Comparison of ENCODE assay signal across 15 cellular contexts in genomic region chr2:156803243-156803642, GRCh38.
DNase-seq lines count a peak whose midpoint lies in the region; TF ChIP-seq lines count a peak whose summit lies in the region.
"Had no signal": no experiment of that assay in that cellular context is flagged by ENCODE, and none has a peak within 500 bp of the region (broad histone marks: within the 10 kb centered on the region; RNA-seq: fewer than 3 reads in every experiment).

No MANE protein-coding gene starts in this region.

- H3K4me1 Mint-ChIP-seq in nephron progenitor cell = peaks cover 44% of the 10 kb centered on the region
- H3K4me1 Mint-ChIP-seq: activated naive CD8-positive, alpha-beta T cell treated with anti-CD3 and anti-CD28 coated beads, Interleukin-2, amount 50 U/mL, for 24 hours; CD14-positive monocyte had no signal

- peaks cover 4% of the 10 kb centered on the region for H3K9me3 Mint-ChIP-seq in nephron progenitor cell
- H3K9me3 Mint-ChIP-seq: activated naive CD8-positive, alpha-beta T cell treated with anti-CD3 and anti-CD28 coated beads, Interleukin-2, amount 50 U/mL, for 24 hours had no signal

- peak; percentile 10 for DNase-seq in ELF-1 (ENCODE audit: low read depth, low spot score)
- peak; percentile 75 for DNase-seq in NCI-H2227 (lab: John Stamatoyannopoulos, UW; ENCODE audit: unreplicated experiment)
- peak; percentile 33 for DNase-seq in colonic mucosa
- peak; percentile 4 for DNase-seq in nephron progenitor cell
- no peak for DNase-seq in posterior cingulate gyrus
- no peak for DNase-seq in dorsolateral prefrontal cortex
- DNase-seq in uterus = no peak
- DNase-seq in activated CD4-positive, alpha-beta T cell treated with anti-CD3 and anti-CD28 coated beads, Interleukin-2, amount 50 U/mL, for 48 hours = no peak
- DNase-seq: activated CD8-positive, alpha-beta memory T cell treated with anti-CD3 and anti-CD28 coated beads, Interleukin-2, amount 50 U/mL, for 4 hours; activated naive CD8-positive, alpha-beta T cell treated with anti-CD3 and anti-CD28 coated beads, Interleukin-2, amount 50 U/mL, for 24 hours; heart right ventricle; T1000 had no signal

- H3K36me3 ChIP-seq in colonic mucosa (no peaks in the 10 kb centered on the region), uterus (no peaks in the 10 kb centered on the region)
- H3K36me3 ChIP-seq: heart right ventricle had no signal

- peak overlapping the region; percentile 94 for H3K27ac Mint-ChIP-seq in nephron progenitor cell
- H3K27ac Mint-ChIP-seq: activated naive CD8-positive, alpha-beta T cell treated with anti-CD3 and anti-CD28 coated beads, Interleukin-2, amount 50 U/mL, for 24 hours; CD14-positive monocyte had no signal

- no peak overlapping the region for H3K4me3 Mint-ChIP-seq in nephron progenitor cell
- H3K4me3 Mint-ChIP-seq: activated naive CD8-positive, alpha-beta T cell treated with anti-CD3 and anti-CD28 coated beads, Interleukin-2, amount 50 U/mL, for 24 hours; CD14-positive monocyte had no signal

- intact Hi-C loops in colonic mucosa (cut with DNase I) (no loop called here), posterior cingulate gyrus (cut with DNase I) (no loop called here), dorsolateral prefrontal cortex (cut with DNase I) (no loop called here), uterus (cut with DNase I; ENCODE audit: low total_unique reads) (no loop called here)

- H3K4me1 ChIP-seq in colonic mucosa = no peaks in the 10 kb centered on the region
- no peaks in the 10 kb centered on the region for H3K4me1 ChIP-seq in uterus

- TF ChIP-seq CTCF in colonic mucosa (IDR thresholded peaks at IDR 0.05) (no peak), nephron progenitor cell (IDR thresholded peaks at IDR 0.05) (no peak), dorsolateral prefrontal cortex (IDR thresholded peaks at IDR 0.05 in 54 of 56, conservative IDR thresholded peaks at IDR 0.05 in 2 of 56; ENCODE audit: low read depth in 1 of 56, partially characterized antibody in 56 of 56) (no peak), uterus (IDR thresholded peaks at IDR 0.05) (no peak)

- H3K27me3 ChIP-seq in colonic mucosa (no peaks in the 10 kb centered on the region), dorsolateral prefrontal cortex (peaks cover 0 to 4% (median 0%) of the 10 kb centered on the region in 45 donors), uterus (no peaks in the 10 kb centered on the region)

- H3K9me3 ChIP-seq in colonic mucosa (no peaks in the 10 kb centered on the region), uterus (no peaks in the 10 kb centered on the region)

- TF ChIP-seq POLR2A in uterus (IDR thresholded peaks at IDR 0.05) = no peak

- H3K4me3 ChIP-seq in colonic mucosa (peak overlapping the region; percentile 7), dorsolateral prefrontal cortex (peak overlapping the region in 1 of 59 donors; percentile 23), uterus (no peak overlapping the region)
- H3K4me3 ChIP-seq: heart right ventricle, K562 had no signal

- no peak overlapping the region for H3K9ac ChIP-seq in colonic mucosa (ENCODE audit: low read depth in 2 of 2, low read length in 2 of 2)

- no peaks in the 10 kb centered on the region for H3K36me3 Mint-ChIP-seq in nephron progenitor cell (ENCODE audit: low read depth)
- H3K36me3 Mint-ChIP-seq: CD14-positive monocyte had no signal

- peaks cover 2% of the 10 kb centered on the region for H3K27me3 Mint-ChIP-seq in nephron progenitor cell (ENCODE audit: low read depth, poor library complexity)

- H3K27ac ChIP-seq in colonic mucosa (no peak overlapping the region), dorsolateral prefrontal cortex (no peak overlapping the region), uterus (no peak overlapping the region)
- H3K27ac ChIP-seq: heart right ventricle, skin epidermis had no signal

Comparison
In these comparisons a context has a peak if more than half of its experiments do, and no peak if none do; other contexts are left out.
1. DNase-seq: peak in ELF-1 (single experiment), NCI-H2227 (single experiment), colonic mucosa (single experiment) and nephron progenitor cell (single experiment); none in posterior cingulate gyrus (0 of 10), dorsolateral prefrontal cortex (0 of 10), uterus (0 of 2) and activated CD4-positive, alpha-beta T cell treated with anti-CD3 and anti-CD28 coated beads, Interleukin-2, amount 50 U/mL, for 48 hours (0 of 2).